8 cellular contexts compared by ENCODE assay signal in genomic region chr1:110155878-110156522, GRCh38. TPM values are rescaled to one million over a fixed set of nuclear protein-coding genes. Genes with fewer than 3 reads are reported as not detected.
A peak's percentile ranks its signal among the peaks of the same experiment; 100 is the strongest.
DNase-seq lines count a peak whose midpoint lies in the region; ATAC-seq and TF ChIP-seq lines count a peak whose summit lies in the region.

No MANE protein-coding gene starts in this region.

- ATAC-seq in IMR-90 (ENCODE audit: low read depth), result peak; percentile 97
- no peak for ATAC-seq in GM21619 (IDR thresholded peaks at IDR 0.05; ENCODE audit: unreplicated experiment)

- in situ Hi-C loops in IMR-90 (cut with MboI; ENCODE audit: low sequenced_read_pairs), result no loop called here

- H3K79me2 ChIP-seq in fibroblast of lung (ENCODE audit: control insufficient read depth, insufficient read depth, low read length), result no peaks in the 10 kb centered on the region

- H3K79me1 ChIP-seq in IMR-90 (ENCODE audit: low read depth in 1 of 2, low read length in 2 of 2), result no peaks in the 10 kb centered on the region

- no peak overlapping the region for H3K4me3 Mint-ChIP-seq in activated CD4-positive, alpha-beta memory T cell treated with anti-CD3 and anti-CD28 coated beads for 36 hours

- H2BK5ac ChIP-seq in IMR-90 (ENCODE audit: low read depth, low read length, poor library complexity, severe bottlenecking), result no peak overlapping the region

- TF ChIP-seq POLR2A in IMR-90 (IDR thresholded peaks at IDR 0.05; ENCODE audit: low read depth, low read length), result no peak

- CTCF ChIA-PET in AG04450 (lab: Charles Lee), result interaction anchor here (1.2 kb wide), 1 partner anchor 68 kb away, joined by 4 read pairs; no protein-coding TSS in a partner anchor
- CTCF ChIA-PET in IMR-90 (lab: Yijun Ruan, JAX), result no interaction called here
- CTCF ChIA-PET in activated CD4-positive, alpha-beta memory T cell treated with anti-CD3 and anti-CD28 coated beads for 36 hours (lab: Charles Lee), result no interaction called here

- H4K5ac ChIP-seq in IMR-90 (ENCODE audit: low read depth, low read length), result no peak overlapping the region

- no peaks in the 10 kb centered on the region for H3K9me3 Mint-ChIP-seq in activated CD4-positive, alpha-beta memory T cell treated with anti-CD3 and anti-CD28 coated beads for 36 hours

- no peak overlapping the region for H3K27ac Mint-ChIP-seq in activated CD4-positive, alpha-beta memory T cell treated with anti-CD3 and anti-CD28 coated beads for 36 hours

- no peak overlapping the region for H4K8ac ChIP-seq in IMR-90 (ENCODE audit: low read depth in 2 of 2, low read length in 2 of 2)

- peaks cover 16% of the 10 kb centered on the region for H3K27me3 ChIP-seq in AG04450 (ENCODE audit: control insufficient read depth, insufficient read depth, low read length)
- peaks cover 14% of the 10 kb centered on the region for H3K27me3 ChIP-seq in IMR-90 (ENCODE audit: control insufficient read depth, insufficient read depth, low read length)
- H3K27me3 ChIP-seq in fibroblast of lung (ENCODE audit: control insufficient read depth, insufficient read depth, low read length), result peaks cover 3% of the 10 kb centered on the region

- H3K9ac ChIP-seq in IMR-90 (ENCODE audit: low read depth, low read length) (no peak overlapping the region), fibroblast of lung (ENCODE audit: insufficient read depth, low read length) (no peak overlapping the region)

- no peak overlapping the region for H3K18ac ChIP-seq in IMR-90 (ENCODE audit: low read depth, low read length)

- H2AK5ac ChIP-seq in IMR-90 (ENCODE audit: low read depth, low read length), result no peak overlapping the region

- H3K56ac ChIP-seq in IMR-90 (ENCODE audit: extremely low read depth, insufficient read depth, low read length), result no peak overlapping the region

- no peak overlapping the region for H3K4me3 ChIP-seq in AG04450 (ENCODE audit: low read depth, low read length)
- no peak overlapping the region for H3K4me3 ChIP-seq in IMR-90 (ENCODE audit: insufficient read depth, low read depth, low read length)
- no peak overlapping the region for H3K4me3 ChIP-seq in fibroblast of lung (replicated peaks in 1 of 4; ENCODE audit: control extremely low read depth in 1 of 4, insufficient read depth in 1 of 4, low read depth in 3 of 4, low read length in 4 of 4)

- H3K4ac ChIP-seq in IMR-90 (ENCODE audit: low read depth, low read length), result no peak overlapping the region

- H3K4me2 ChIP-seq in IMR-90 (ENCODE audit: low read depth, low read length), result no peak overlapping the region
- H3K4me2 ChIP-seq in fibroblast of lung (ENCODE audit: extremely low read depth, insufficient read depth, low read length), result no peak overlapping the region

- dilution Hi-C loops in IMR-90 (cut with HindIII; ENCODE audit: low sequenced_read_pairs, unreplicated experiment), result no loop called here

- no TSS peak for BruUV-seq in IMR-90 (replicated peaks; lab: Mats Ljungman, UMichigan)

- H3K14ac ChIP-seq in IMR-90 (replicated peaks; ENCODE audit: low read depth, low read length), result no peak overlapping the region

- no peak for TF ChIP-seq RAD21 in IMR-90 (IDR thresholded peaks at IDR 0.05; ENCODE audit: low read length)

- no peak overlapping the region for H2AFZ ChIP-seq in IMR-90 (replicated peaks; ENCODE audit: low read length, poor library complexity)
- H2AFZ ChIP-seq in fibroblast of lung (ENCODE audit: low read length), result no peak overlapping the region

- intact Hi-C loops in IMR-90 (cut with micrococcal nuclease), result no loop called here
- intact Hi-C loops in activated CD4-positive, alpha-beta memory T cell treated with anti-CD3 and anti-CD28 coated beads for 36 hours (cut with micrococcal nuclease), result no loop called here

- H3K4me1 ChIP-seq in IMR-90 (ENCODE audit: control insufficient read depth, insufficient read depth, low read length) (no peaks in the 10 kb centered on the region), fibroblast of lung (ENCODE audit: control insufficient read depth, extremely low read depth, insufficient read depth, low read length) (no peaks in the 10 kb centered on the region)

- POLR2A ChIA-PET in AG04450 (lab: Yijun Ruan, JAX) (no interaction called here), IMR-90 (lab: Charles Lee; ENCODE audit: unreplicated experiment) (interaction anchor here (0.6 kb wide), 1 partner anchor 9 kb away, joined by 3 read pairs; no protein-coding TSS in a partner anchor)
- POLR2A ChIA-PET in activated CD4-positive, alpha-beta memory T cell treated with anti-CD3 and anti-CD28 coated beads for 36 hours (lab: Charles Lee), result no interaction called here

- no peak overlapping the region for H2BK15ac ChIP-seq in IMR-90 (ENCODE audit: low read depth, low read length)

- no peaks in the 10 kb centered on the region for H3K36me3 Mint-ChIP-seq in activated CD4-positive, alpha-beta memory T cell treated with anti-CD3 and anti-CD28 coated beads for 36 hours

- H4K20me1 ChIP-seq in IMR-90 (ENCODE audit: insufficient read depth, low read length) (no peaks in the 10 kb centered on the region), fibroblast of lung (ENCODE audit: control insufficient read depth, extremely low read depth, insufficient read depth, low read length) (no peaks in the 10 kb centered on the region)

- H3K4me1 Mint-ChIP-seq in activated CD4-positive, alpha-beta memory T cell treated with anti-CD3 and anti-CD28 coated beads for 36 hours (ENCODE audit: low read depth), result no peaks in the 10 kb centered on the region

- WGBS in IMR-90 (ENCODE audit: extremely low coverage in 2 of 2, insufficient read length in 1 of 2), 2 experiments, result 0% methylated on average over 1 of the region's 7 CpGs; no CpG with 5 or more reads in 1 of the 2 experiments

- H3K9me1 ChIP-seq in IMR-90 (ENCODE audit: insufficient read depth, low read length), result no peaks in the 10 kb centered on the region

- no peak overlapping the region for H2BK120ac ChIP-seq in IMR-90 (ENCODE audit: low read depth, low read length)

- no peak overlapping the region for H2AK9ac ChIP-seq in IMR-90 (replicated peaks; ENCODE audit: low read depth, low read length, poor library complexity)

- H3K9me3 ChIP-seq in AG04450 (ENCODE audit: control insufficient read depth, insufficient read depth, low read length) (no peaks in the 10 kb centered on the region; the same call in 1 of the 2 replicates), IMR-90 (ENCODE audit: control insufficient read depth, insufficient read depth, low read length) (no peaks in the 10 kb centered on the region), fibroblast of lung (ENCODE audit: control insufficient read depth, insufficient read depth, low read depth, low read length) (no peaks in the 10 kb centered on the region)

- no peak overlapping the region for H4K91ac ChIP-seq in IMR-90 (ENCODE audit: insufficient read depth, low read depth, low read length)

- no peak overlapping the region for H3K23ac ChIP-seq in IMR-90 (ENCODE audit: low read depth, low read length)

- H3K36me3 ChIP-seq in IMR-90 (ENCODE audit: control insufficient read depth, insufficient read depth, low read length) (no peaks in the 10 kb centered on the region), fibroblast of lung (ENCODE audit: control insufficient read depth, insufficient read depth, low read length) (no peaks in the 10 kb centered on the region)

- TF ChIP-seq CTCF in AG04450 (IDR thresholded peaks at IDR 0.05; ENCODE audit: low read depth, low read length), result no peak
- no peak for TF ChIP-seq CTCF in IMR-90 (conservative IDR thresholded peaks at IDR 0.05; ENCODE audit: low read depth, low read length)
- no peak for TF ChIP-seq CTCF in fibroblast of lung (conservative IDR thresholded peaks at IDR 0.05 in 1 of 2, IDR thresholded peaks at IDR 0.05 in 1 of 2; ENCODE audit: low read depth in 1 of 2, low read length in 2 of 2)

- H3K27ac ChIP-seq in AG04450 (ENCODE audit: low read depth, low read length) (no peak overlapping the region), IMR-90 (ENCODE audit: insufficient read depth, low read length) (no peak overlapping the region), fibroblast of lung (ENCODE audit: insufficient read depth, low read length) (no peak overlapping the region)

- H3K27me3 Mint-ChIP-seq in activated CD4-positive, alpha-beta memory T cell treated with anti-CD3 and anti-CD28 coated beads for 36 hours, result peaks cover 61% of the 10 kb centered on the region

- DNase-seq in AG04450 (ENCODE audit: low read depth, low spot score) (peak; percentile 26), IMR-90 (peak; percentile 63), fibroblast of lung (ENCODE audit: low read depth in 2 of 2) (peak; percentile 48 to 56), renal cortical epithelial cell (ENCODE audit: low read depth) (peak; percentile 31), cerebellar cortex (ENCODE audit: low spot score) (no peak), SK-N-DZ (ENCODE audit: low spot score) (no peak)
- peak; percentile 68 for DNase-seq in activated CD4-positive, alpha-beta memory T cell treated with anti-CD3 and anti-CD28 coated beads for 36 hours

- H2BK20ac ChIP-seq in IMR-90 (ENCODE audit: low read depth, low read length), result no peak overlapping the region

RNA-seq across cellular contexts. Expression of gene SLC6A17, which starts 5.7 kb away (rescaled TPM):
- 0.02 and 0.05 TPM in 2 replicates for polyA plus RNA-seq in AG04450 (2011; rRNA removed)
- polyA minus RNA-seq in AG04450 (2011; rRNA and poly(A)+ RNA removed), result 0.17 and 0.23 TPM in 2 replicates
- 0.54 and 0.83 TPM in 2 replicates for total RNA-seq in IMR-90 (2012; rRNA removed)
- 0.82 and 1.8 TPM in 2 replicates for polyA plus RNA-seq in IMR-90 (2012; rRNA removed)
- 0.38 and 0.54 TPM in 2 replicates for polyA plus RNA-seq in IMR-90 (2012; cell fraction: cytosol; rRNA removed)
- polyA plus RNA-seq in IMR-90 (2012; cell fraction: nucleus; rRNA removed; ENCODE audit: low replicate concordance), result 0.87 and 2.2 TPM in 2 replicates
- total RNA-seq in activated CD4-positive, alpha-beta memory T cell treated with anti-CD3 and anti-CD28 coated beads for 36 hours, result under 1 TPM; 0.02 to 0.07 TPM
- under 0.01 TPM in 1 of 2 replicates, not detected in the other for total RNA-seq in fibroblast of lung
- 0.09 and 0.14 TPM in 2 replicates for polyA plus RNA-seq in fibroblast of lung
- 0.15 and 0.37 TPM in 2 replicates for polyA plus RNA-seq in fibroblast of lung (2012)
- polyA minus RNA-seq in fibroblast of lung (ENCODE audit: low replicate concordance), result 0.93 and 1.3 TPM in 2 replicates
- 0.35 and 0.45 TPM in 2 replicates for total RNA-seq in renal cortical epithelial cell
- polyA plus RNA-seq in SK-N-DZ (2014; cell fraction: cytosol; rRNA removed), result 0.05 TPM in 1 of 2 replicates, not detected in the other
- 0.05 and 0.17 TPM in 2 replicates for polyA plus RNA-seq in SK-N-DZ (2014; cell fraction: nucleus; rRNA removed)

RNA-seq across cellular contexts. Expression of gene UBL4B, which starts 43.8 kb away (rescaled TPM):
- polyA plus RNA-seq in AG04450 (2011; rRNA removed) (not detected in 2 replicates), IMR-90 (2012; rRNA removed) (not detected in 2 replicates), fibroblast of lung (not detected in 2 replicates)
- not detected in 2 replicates for polyA minus RNA-seq in AG04450 (2011; rRNA and poly(A)+ RNA removed)
- total RNA-seq in IMR-90 (2012; rRNA removed) (not detected in 2 replicates), fibroblast of lung (under 0.01 TPM in 1 of 2 replicates, not detected in the other), renal cortical epithelial cell (not detected in 2 replicates)
- polyA plus RNA-seq in IMR-90 (2012; cell fraction: cytosol; rRNA removed), result not detected in 2 replicates
- 0.05 TPM in 1 of 2 replicates, not detected in the other for polyA plus RNA-seq in IMR-90 (2012; cell fraction: nucleus; rRNA removed; ENCODE audit: low replicate concordance)
- total RNA-seq in activated CD4-positive, alpha-beta memory T cell treated with anti-CD3 and anti-CD28 coated beads for 36 hours, result not detected
- polyA plus RNA-seq in fibroblast of lung (2012), result not detected in 2 replicates
- not detected in 2 replicates for polyA minus RNA-seq in fibroblast of lung (ENCODE audit: low replicate concordance)
- polyA plus RNA-seq in SK-N-DZ (2014; cell fraction: cytosol; rRNA removed), result 0.08 and 0.23 TPM in 2 replicates
- 0.09 and 2.0 TPM in 2 replicates for polyA plus RNA-seq in SK-N-DZ (2014; cell fraction: nucleus; rRNA removed)

RNA-seq across cellular contexts. Expression of gene KCNC4, which starts 54.1 kb away (rescaled TPM):
- polyA plus RNA-seq in AG04450 (2011; rRNA removed) (0.36 and 0.63 TPM in 2 replicates), IMR-90 (2012; rRNA removed) (1.9 and 2.3 TPM in 2 replicates), fibroblast of lung (0.76 and 1.6 TPM in 2 replicates)
- polyA minus RNA-seq in AG04450 (2011; rRNA and poly(A)+ RNA removed), result 0.48 and 0.74 TPM in 2 replicates
- total RNA-seq in IMR-90 (2012; rRNA removed) (0.18 and 0.28 TPM in 2 replicates), fibroblast of lung (0.51 and 0.66 TPM in 2 replicates), renal cortical epithelial cell (2.6 and 15.2 TPM in 2 replicates)
- 1.3 and 2.1 TPM in 2 replicates for polyA plus RNA-seq in IMR-90 (2012; cell fraction: cytosol; rRNA removed)
- polyA plus RNA-seq in IMR-90 (2012; cell fraction: nucleus; rRNA removed; ENCODE audit: low replicate concordance), result 2.6 and 5.8 TPM in 2 replicates
- total RNA-seq in activated CD4-positive, alpha-beta memory T cell treated with anti-CD3 and anti-CD28 coated beads for 36 hours, result 10 to 100 TPM; 15.0 to 15.1 TPM
- 1.2 and 2.4 TPM in 2 replicates for polyA plus RNA-seq in fibroblast of lung (2012)
- 1.4 and 6.2 TPM in 2 replicates for polyA minus RNA-seq in fibroblast of lung (ENCODE audit: low replicate concordance)
- polyA plus RNA-seq in SK-N-DZ (2014; cell fraction: cytosol; rRNA removed), result 3.1 and 3.8 TPM in 2 replicates
- polyA plus RNA-seq in SK-N-DZ (2014; cell fraction: nucleus; rRNA removed), result 3.8 and 8.3 TPM in 2 replicates

Comparison
In these comparisons a context has a peak if more than half of its experiments do, and no peak if none do; other contexts are left out.
1. DNase-seq: peak in AG04450 (single experiment), IMR-90 (single experiment), activated CD4-positive, alpha-beta memory T cell treated with anti-CD3 and anti-CD28 coated beads for 36 hours (single experiment), fibroblast of lung (2 of 2) and renal cortical epithelial cell (single experiment); none in cerebellar cortex (single experiment) and SK-N-DZ (single experiment).